Comparison of ENCODE assay signal across 9 cellular contexts in the genomic region with DNA sequence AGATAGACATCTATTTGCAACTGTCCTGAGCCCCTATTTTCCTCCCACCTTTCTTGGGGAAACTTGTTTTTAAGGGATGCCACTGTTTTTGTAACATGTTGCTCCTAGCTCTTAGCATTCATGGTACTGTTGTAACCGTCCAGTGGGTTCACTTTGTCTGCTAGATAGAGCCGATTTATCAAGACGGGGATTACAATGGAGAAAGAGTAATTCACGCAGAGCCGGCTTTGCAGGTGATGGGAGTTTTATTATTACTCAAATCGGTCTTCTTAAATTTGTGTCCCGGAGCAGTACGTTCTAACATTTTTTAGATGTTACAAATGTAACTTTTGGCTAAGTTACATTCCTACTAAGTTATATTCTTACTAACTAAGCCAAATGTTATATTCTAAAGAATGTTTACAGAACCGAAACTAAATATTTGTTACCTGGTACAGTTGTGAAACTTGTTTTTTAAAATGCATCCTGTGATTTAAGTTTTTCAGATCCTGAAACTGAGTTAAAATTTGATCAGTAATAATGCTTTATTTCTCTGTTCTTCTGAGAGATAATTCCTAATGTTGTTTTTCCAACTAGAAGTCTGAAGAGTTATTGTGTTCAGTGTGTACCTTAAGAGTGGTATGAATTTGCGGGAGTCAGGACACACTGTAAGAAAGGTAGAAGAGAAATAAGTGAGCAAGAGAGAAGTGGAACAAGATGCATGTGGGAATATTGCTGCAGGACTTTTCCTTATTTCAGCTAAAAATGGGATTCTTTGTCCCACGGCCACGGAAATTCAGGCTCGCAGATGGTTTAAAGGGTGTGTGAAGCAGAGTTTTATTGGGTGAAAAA. TPM values are rescaled to one million over a fixed set of nuclear protein-coding genes. Genes with fewer than 3 reads are reported as not detected.
DNase-seq lines count a peak whose midpoint lies in the region; ATAC-seq, FAIRE-seq and TF ChIP-seq lines count a peak whose summit lies in the region.
"Had no signal": no experiment of that assay in that cellular context is flagged by ENCODE, and none has a peak within 500 bp of the region (broad histone marks: within the 10 kb centered on the region; RNA-seq: fewer than 3 reads in every experiment).

No MANE protein-coding gene starts in this region.

- TF ChIP-seq CTCF in A673 (conservative IDR thresholded peaks at IDR 0.05; ENCODE audit: low read depth, low read length) (no peak), HFFc6 (IDR thresholded peaks at IDR 0.05) (no peak), keratinocyte (optimal IDR thresholded peaks at IDR 0.05 in 1 of 3, IDR thresholded peaks at IDR 0.05 in 1 of 3, conservative IDR thresholded peaks at IDR 0.05 in 1 of 3; ENCODE audit: extremely low read depth in 1 of 3, insufficient read depth in 2 of 3, low read length in 3 of 3) (no peak)

- H3K9me1 ChIP-seq in keratinocyte (ENCODE audit: control insufficient read depth, extremely low read depth, insufficient read depth, low read length) = no peaks in the 10 kb centered on the region

- H2AFZ ChIP-seq in keratinocyte (ENCODE audit: control insufficient read depth, low read length) = peak overlapping the region; percentile 86

- H3K27me3 ChIP-seq in A673 (replicated peaks; ENCODE audit: insufficient read depth, low read depth, low read length, poor library complexity) (peaks cover 12% of the 10 kb centered on the region), adipocyte (replicated peaks; ENCODE audit: control insufficient read depth, insufficient read depth, low read length) (no peaks in the 10 kb centered on the region), keratinocyte (ENCODE audit: control insufficient read depth, extremely low read depth, insufficient read depth, low read length) (no peaks in the 10 kb centered on the region)

- ATAC-seq in HG03469 (IDR thresholded peaks at IDR 0.05; ENCODE audit: unreplicated experiment) (no peak), HG02798 (IDR thresholded peaks at IDR 0.05; ENCODE audit: poor library complexity, unreplicated experiment) (no peak)

- no peaks in the 10 kb centered on the region; the same call in 1 of the 2 replicates for H3K27me3 Mint-ChIP-seq in HFFc6 (ENCODE audit: insufficient read depth)

- intact Hi-C loops in A673 (cut with micrococcal nuclease; ENCODE audit: unreplicated experiment) = no loop called here

- H3K36me3 ChIP-seq in A673 (ENCODE audit: insufficient read depth, low read length, poor library complexity, severe bottlenecking) (no peaks in the 10 kb centered on the region), adipocyte (ENCODE audit: control insufficient read depth, insufficient read depth, low read length, severe bottlenecking) (no peaks in the 10 kb centered on the region), keratinocyte (ENCODE audit: control insufficient read depth in 2 of 2, extremely low read depth in 1 of 2, insufficient read depth in 2 of 2, low read length in 2 of 2) (no peaks in the 10 kb centered on the region)

- H3K27ac ChIP-seq in A673 (ENCODE audit: low read depth, low read length, poor library complexity, severe bottlenecking) (no peak overlapping the region), keratinocyte (ENCODE audit: control insufficient read depth, insufficient read depth, low read length) (peak overlapping the region; percentile 81), temporal lobe (ENCODE audit: low read depth, low read length) (peak overlapping the region; percentile 36)

- H3K4me3 Mint-ChIP-seq in HFFc6 = peak overlapping the region; percentile 85

- H3K4me1 ChIP-seq in A673 (ENCODE audit: insufficient read depth, low read length, poor library complexity, severe bottlenecking) = peaks cover 18% of the 10 kb centered on the region
- peaks cover 22% of the 10 kb centered on the region for H3K4me1 ChIP-seq in adipocyte (ENCODE audit: control insufficient read depth, insufficient read depth, low read length)
- H3K4me1 ChIP-seq in keratinocyte (ENCODE audit: control insufficient read depth, extremely low read depth, insufficient read depth, low read length) = peaks cover 30% of the 10 kb centered on the region

- FAIRE-seq in keratinocyte (lab: Jason Lieb, UNC) = peak; percentile 23

- dilution Hi-C loops in keratinocyte (cut with MboI; ENCODE audit: extremely low pct_ligation_motif_present, low sequenced_read_pairs) = no loop called here

- H3K4me3 ChIP-seq in A673 (ENCODE audit: low read depth, low read length, poor library complexity, severe bottlenecking) (peak overlapping the region; percentile 45), adipocyte (ENCODE audit: low read length) (peak overlapping the region; percentile 91), keratinocyte (ENCODE audit: control insufficient read depth in 2 of 3, extremely low read depth in 1 of 3, insufficient read depth in 2 of 3, low read depth in 1 of 3, low read length in 3 of 3) (peak overlapping the region; percentile 41 to 70 (median 67))

- CTCF ChIA-PET in A673 (lab: Charles Lee) = no interaction called here

- peaks cover 6% of the 10 kb centered on the region for H3K9me3 Mint-ChIP-seq in HFFc6

- H3K9me3 ChIP-seq in A673 (ENCODE audit: low read depth, low read length, poor library complexity, severe bottlenecking) = peaks cover 6% of the 10 kb centered on the region
- H3K9me3 ChIP-seq in adipocyte (ENCODE audit: control insufficient read depth, low read length) = no peaks in the 10 kb centered on the region
- no peaks in the 10 kb centered on the region for H3K9me3 ChIP-seq in keratinocyte (ENCODE audit: control insufficient read depth, low read depth, low read length)

- no peaks in the 10 kb centered on the region for H3K79me2 ChIP-seq in keratinocyte (ENCODE audit: control insufficient read depth, insufficient read depth, low read length)

- DNase-seq in A673 (ENCODE audit: low spot score) = no peak
- DNase-seq in HFFc6 = no peak
- peak; percentile 45 for DNase-seq in adipocyte (ENCODE audit: low read depth)
- no peak for DNase-seq in keratinocyte (ENCODE audit: low read depth, low spot score)
- no peak for DNase-seq in NCI-H1694 (lab: John Stamatoyannopoulos, UW)

- H3K4me1 Mint-ChIP-seq in HFFc6 (ENCODE audit: low read depth) = peaks cover 59% of the 10 kb centered on the region

- H3K36me3 Mint-ChIP-seq in HFFc6 (ENCODE audit: low read depth) = peaks cover 24% of the 10 kb centered on the region

- H4K20me1 ChIP-seq in keratinocyte (ENCODE audit: control insufficient read depth, extremely low read depth, insufficient read depth, low read length) = no peaks in the 10 kb centered on the region

- H3K4me2 ChIP-seq in keratinocyte (ENCODE audit: control insufficient read depth, extremely low read depth, insufficient read depth, low read depth, low read length) = peak overlapping the region; percentile 91

- H3K9ac ChIP-seq in adipocyte (ENCODE audit: low read length) (peak overlapping the region; percentile 91), keratinocyte (ENCODE audit: control insufficient read depth, extremely low read depth, insufficient read depth, low read length) (peak overlapping the region; percentile 78)

- BruUV-seq in A673 (replicated peaks; lab: Mats Ljungman, UMichigan) = TSS peak; percentile 37

- H3K27ac Mint-ChIP-seq in HFFc6 = peak overlapping the region; percentile 95

- POLR2A ChIA-PET in A673 (lab: Charles Lee; ENCODE audit: low non-redundant PET) = no interaction called here

RNA-seq across cellular contexts. Expression of gene CLEC2D, which starts 20.6 kb away (rescaled TPM):
- 1.6 and 2.2 TPM in 2 replicates for total RNA-seq in A673 (2021)
- 1 to 10 TPM; 1.1 to 1.9 (median 1.5) TPM for total RNA-seq in HFFc6 (2021; fragmentation: NEBNext Ultra II Directional; extraction: Animal tissue kit (Norgen Biotek cat#: 25700))
- polyA plus RNA-seq in keratinocyte = 0.65 to 2.3 TPM (median 1.6 TPM) in 3 replicates
- 2.8 TPM for polyA plus RNA-seq in keratinocyte (2011; ENCODE audit: low read depth)
- polyA plus RNA-seq in keratinocyte (2011; cell fraction: cytosol; rRNA removed) = 0.43 and 0.73 TPM in 2 replicates
- polyA plus RNA-seq in keratinocyte (2011; cell fraction: nucleus; rRNA removed) = 6.2 and 8.4 TPM in 2 replicates
- 0.24 and 0.76 TPM in 2 replicates for polyA plus RNA-seq in keratinocyte (2012; ENCODE audit: low replicate concordance)
- polyA minus RNA-seq in keratinocyte = 0.40 to 1.3 TPM in 2 of 3 replicates, not detected in the other
- polyA minus RNA-seq in keratinocyte (2011; cell fraction: cytosol; rRNA and poly(A)+ RNA removed) = not detected
- 1.9 and 5.6 TPM in 2 replicates for polyA minus RNA-seq in keratinocyte (2011; cell fraction: nucleus; rRNA and poly(A)+ RNA removed)
- total RNA-seq in temporal lobe = 9.1 TPM

RNA-seq across cellular contexts. Expression of gene KLRB1, which starts 41.2 kb away (rescaled TPM):
- total RNA-seq in A673 (2021) = not detected in 2 replicates
- not detected for total RNA-seq in HFFc6 (2021; fragmentation: NEBNext Ultra II Directional; extraction: Animal tissue kit (Norgen Biotek cat#: 25700))
- not detected in 3 replicates for polyA plus RNA-seq in keratinocyte
- not detected for polyA plus RNA-seq in keratinocyte (2011; ENCODE audit: low read depth)
- not detected in 2 replicates for polyA plus RNA-seq in keratinocyte (2011; cell fraction: cytosol; rRNA removed)
- polyA plus RNA-seq in keratinocyte (2011; cell fraction: nucleus; rRNA removed) = not detected in 2 replicates
- polyA plus RNA-seq in keratinocyte (2012; ENCODE audit: low replicate concordance) = not detected in 2 replicates
- polyA minus RNA-seq in keratinocyte = not detected in 3 replicates
- not detected for polyA minus RNA-seq in keratinocyte (2011; cell fraction: cytosol; rRNA and poly(A)+ RNA removed)
- polyA minus RNA-seq in keratinocyte (2011; cell fraction: nucleus; rRNA and poly(A)+ RNA removed) = not detected in 2 replicates
- not detected for total RNA-seq in temporal lobe
- total RNA-seq: myocyte had no signal
